Comparison of ENCODE assay signal across 11 cellular contexts in the genomic region with DNA sequence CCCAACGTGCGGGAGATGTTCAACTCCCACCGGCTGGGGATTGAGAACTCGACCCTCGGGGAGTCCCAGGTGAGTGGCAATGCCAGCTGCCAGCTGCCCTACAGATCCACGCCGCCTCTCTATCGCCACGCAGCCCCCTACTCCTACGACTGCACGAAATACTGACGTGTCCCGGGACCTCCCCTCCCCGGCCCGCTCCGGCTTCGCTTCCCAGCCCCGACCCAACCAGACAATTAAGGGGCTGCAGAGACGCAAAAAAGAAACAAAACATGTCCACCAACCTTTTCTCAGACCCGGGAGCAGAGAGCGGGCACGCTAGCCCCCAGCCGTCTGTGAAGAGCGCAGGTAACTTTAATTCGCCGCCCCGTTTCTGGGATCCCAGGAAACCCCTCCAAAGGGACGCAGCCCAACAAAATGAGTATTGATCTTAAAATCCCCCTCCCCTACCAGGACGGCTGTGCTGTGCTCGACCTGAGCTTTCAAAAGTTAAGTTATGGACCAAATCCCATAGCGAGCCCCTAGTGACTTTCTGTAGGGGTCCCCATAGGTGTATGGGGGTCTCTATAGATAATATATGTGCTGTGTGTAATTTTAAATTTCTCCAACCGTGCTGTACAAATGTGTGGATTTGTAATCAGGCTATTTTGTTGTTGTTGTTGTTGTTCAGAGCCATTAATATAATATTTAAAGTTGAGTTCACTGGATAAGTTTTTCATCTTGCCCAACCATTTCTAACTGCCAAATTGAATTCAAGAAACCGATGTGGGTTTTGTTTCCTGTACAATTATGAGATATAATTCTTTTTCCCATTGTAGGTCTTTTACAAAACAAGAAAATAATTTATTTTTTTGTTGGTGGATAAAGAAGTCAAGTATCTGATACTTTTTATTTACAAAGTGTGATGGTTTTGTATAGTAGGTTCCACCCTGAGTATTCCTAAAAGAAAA. TPM values are rescaled to one million over a fixed set of nuclear protein-coding genes. Genes with fewer than 3 reads are reported as not detected.
DNase-seq lines count a peak whose midpoint lies in the region; ATAC-seq and TF ChIP-seq lines count a peak whose summit lies in the region.
"Had no signal": no experiment of that assay in that cellular context is flagged by ENCODE, and none has a peak within 500 bp of the region (broad histone marks: within the 10 kb centered on the region; RNA-seq: fewer than 3 reads in every experiment).

No MANE protein-coding gene starts in this region.

- no peak overlapping the region for H3K4me3 ChIP-seq in uterus

- H3K4me1 Mint-ChIP-seq in activated T-cell treated with anti-CD3 and anti-CD28 coated beads, Interleukin-2, amount 50 U/mL, for 24 hours (ENCODE audit: low read depth): peaks cover 13% of the 10 kb centered on the region
- H3K4me1 Mint-ChIP-seq in chondrocyte (ENCODE audit: low read depth): peaks cover 54% of the 10 kb centered on the region
- H3K4me1 Mint-ChIP-seq in memory B cell: peaks cover 3% of the 10 kb centered on the region
- peaks cover 28% of the 10 kb centered on the region for H3K4me1 Mint-ChIP-seq in type B pancreatic cell (ENCODE audit: unreplicated experiment)

- H3K4me1 ChIP-seq in uterus: no peaks in the 10 kb centered on the region

- intact Hi-C loops in uterus (cut with DNase I; ENCODE audit: low total_unique reads): loop anchor here (5.0 kb wide), 1 partner anchor 493 kb away; no protein-coding TSS in a partner anchor

- no peak for DNase-seq in activated T-cell treated with anti-CD3 and anti-CD28 coated beads, Interleukin-2, amount 50 U/mL, for 24 hours
- no peak for DNase-seq in activated T-cell treated with anti-CD3 and anti-CD28 coated beads, Interleukin-2, amount 50 U/mL, for 1 hour
- DNase-seq in chondrocyte (ENCODE audit: low spot score) (no peak), memory B cell (ENCODE audit: low spot score in 2 of 2) (no peak), type B pancreatic cell (ENCODE audit: extremely low spot score, unreplicated experiment) (no peak), medulla oblongata (ENCODE audit: extremely low spot score) (no peak), uterus (no peak)
- DNase-seq: activated CD4-positive, alpha-beta T cell treated with anti-CD3 and anti-CD28 coated beads for 36 hours; immature natural killer cell; NCI-H1105 treated with DMSO at 0.1 percent for 48 hours had no signal

- H3K27me3 Mint-ChIP-seq in activated T-cell treated with anti-CD3 and anti-CD28 coated beads, Interleukin-2, amount 50 U/mL, for 24 hours: peaks cover 84% of the 10 kb centered on the region
- H3K27me3 Mint-ChIP-seq in chondrocyte (ENCODE audit: low read depth): no peaks in the 10 kb centered on the region
- peaks cover 15% of the 10 kb centered on the region for H3K27me3 Mint-ChIP-seq in memory B cell
- peaks cover 88% of the 10 kb centered on the region for H3K27me3 Mint-ChIP-seq in type B pancreatic cell

- peak overlapping the region; percentile 44 for H3K27ac Mint-ChIP-seq in activated T-cell treated with anti-CD3 and anti-CD28 coated beads, Interleukin-2, amount 50 U/mL, for 24 hours
- H3K27ac Mint-ChIP-seq in chondrocyte (ENCODE audit: unreplicated experiment) (peak overlapping the region; percentile 99), memory B cell (peak overlapping the region; percentile 70), type B pancreatic cell (no peak overlapping the region)
- H3K27ac Mint-ChIP-seq: activated CD4-positive, alpha-beta T cell treated with anti-CD3 and anti-CD28 coated beads for 36 hours; immature natural killer cell had no signal

- peaks cover 16 to 50% of the 10 kb centered on the region in 2 donors for H3K27me3 ChIP-seq in uterus

- no peak overlapping the region for H3K27ac ChIP-seq in uterus

- no peaks in the 10 kb centered on the region for H3K36me3 Mint-ChIP-seq in activated T-cell treated with anti-CD3 and anti-CD28 coated beads, Interleukin-2, amount 50 U/mL, for 24 hours (ENCODE audit: low read depth)
- H3K36me3 Mint-ChIP-seq in chondrocyte (ENCODE audit: low read depth): peaks cover 33% of the 10 kb centered on the region
- no peaks in the 10 kb centered on the region for H3K36me3 Mint-ChIP-seq in memory B cell
- peaks cover 10% of the 10 kb centered on the region for H3K36me3 Mint-ChIP-seq in type B pancreatic cell
- H3K36me3 Mint-ChIP-seq: immature natural killer cell had no signal

- H3K9me3 ChIP-seq in uterus: no peaks in the 10 kb centered on the region

- H3K36me3 ChIP-seq in uterus: no peaks in the 10 kb centered on the region

- TF ChIP-seq POLR2A in uterus (IDR thresholded peaks at IDR 0.05): no peak

- no peak overlapping the region for H3K4me3 Mint-ChIP-seq in activated T-cell treated with anti-CD3 and anti-CD28 coated beads, Interleukin-2, amount 50 U/mL, for 24 hours
- H3K4me3 Mint-ChIP-seq in chondrocyte (ENCODE audit: unreplicated experiment) (peak overlapping the region; percentile 91), memory B cell (no peak overlapping the region), type B pancreatic cell (peak overlapping the region; percentile 86)
- H3K4me3 Mint-ChIP-seq: activated CD4-positive, alpha-beta T cell treated with anti-CD3 and anti-CD28 coated beads for 36 hours had no signal

- ATAC-seq in memory B cell (ENCODE audit: low read depth) (no peak), GM21381 (IDR thresholded peaks at IDR 0.05; ENCODE audit: unreplicated experiment) (no peak)
- ATAC-seq: activated CD4-positive, alpha-beta T cell treated with anti-CD3 and anti-CD28 coated beads for 36 hours had no signal

- TF ChIP-seq CTCF in chondrocyte (IDR thresholded peaks at IDR 0.05): no peak
- no peak for TF ChIP-seq CTCF in type B pancreatic cell (conservative IDR thresholded peaks at IDR 0.05)
- TF ChIP-seq CTCF in uterus (IDR thresholded peaks at IDR 0.05): no peak

- no peaks in the 10 kb centered on the region for H3K9me3 Mint-ChIP-seq in activated T-cell treated with anti-CD3 and anti-CD28 coated beads, Interleukin-2, amount 50 U/mL, for 24 hours
- H3K9me3 Mint-ChIP-seq in chondrocyte (ENCODE audit: low read depth) (no peaks in the 10 kb centered on the region), memory B cell (no peaks in the 10 kb centered on the region), type B pancreatic cell (no peaks in the 10 kb centered on the region)
- H3K9me3 Mint-ChIP-seq: immature natural killer cell had no signal

RNA-seq across cellular contexts. Expression of a gene that starts 2.3 kb away (rescaled TPM):
- total RNA-seq in chondrocyte (70.4 to 84.2 TPM (median 77.8 TPM) in 3 replicates), type B pancreatic cell (ENCODE audit: low replicate concordance) (5.5 and 11.3 TPM in 2 replicates), uterus (1 to 10 TPM in 1 of 4 donors, under 1 TPM in 1, not detected in 2; 0.21 to 2.6 TPM)
- total RNA-seq: activated CD4-positive, alpha-beta T cell treated with anti-CD3 and anti-CD28 coated beads for 36 hours had no signal

RNA-seq across cellular contexts. Expression of a gene that starts 9.4 kb away (rescaled TPM):
- 7.7 to 10.1 TPM (median 8.1 TPM) in 3 replicates for total RNA-seq in chondrocyte
- 1.5 and 2.2 TPM in 2 replicates for total RNA-seq in type B pancreatic cell (ENCODE audit: low replicate concordance)
- 1 to 10 TPM in 1 of 4 donors, under 1 TPM in 2, not detected in 1; under 0.01 to 3.2 (median 0.76) TPM for total RNA-seq in uterus
- total RNA-seq: activated CD4-positive, alpha-beta T cell treated with anti-CD3 and anti-CD28 coated beads for 36 hours had no signal

RNA-seq across cellular contexts. Expression of a gene that starts 13.9 kb away (rescaled TPM):
- total RNA-seq in chondrocyte (8.1 to 13.2 TPM (median 8.5 TPM) in 3 replicates), type B pancreatic cell (ENCODE audit: low replicate concordance) (18.2 and 20.2 TPM in 2 replicates), uterus (10 to 100 TPM in 2 of 4 donors, 1 to 10 TPM in 2; 2.9 to 26.0 (median 13.1) TPM)

RNA-seq across cellular contexts. Expression of a gene that starts 58.6 kb away (rescaled TPM):
- total RNA-seq in chondrocyte (not detected in 3 replicates), type B pancreatic cell (ENCODE audit: low replicate concordance) (0.48 and 3.4 TPM in 2 replicates), uterus (1 to 10 TPM in 3 of 4 donors, under 1 TPM in 1; 0.29 to 4.9 (median 2.0) TPM)
- total RNA-seq: activated CD4-positive, alpha-beta T cell treated with anti-CD3 and anti-CD28 coated beads for 36 hours had no signal

Comparison
In these comparisons a context has a peak if more than half of its experiments do, and no peak if none do; other contexts are left out.
1. H3K4me3 Mint-ChIP-seq: peak in chondrocyte (single experiment) and type B pancreatic cell (single experiment); none in activated T-cell treated with anti-CD3 and anti-CD28 coated beads, Interleukin-2, amount 50 U/mL, for 24 hours (single experiment) and memory B cell (single experiment).